ENCODE assay signal across 19 cellular contexts in genomic region chr2:240349133-240350005, GRCh38.
A peak's percentile ranks its signal among the peaks of the same experiment; 100 is the strongest.
DNase-seq lines count a peak whose midpoint lies in the region; ATAC-seq and TF ChIP-seq lines count a peak whose summit lies in the region.
"Had no signal": no experiment of that assay in that cellular context is flagged by ENCODE, and none has a peak within 500 bp of the region (broad histone marks: within the 10 kb centered on the region; RNA-seq: fewer than 3 reads in every experiment).

No MANE protein-coding gene starts in this region.

- H3K27ac ChIP-seq in RWPE2 (ENCODE audit: poor library complexity, severe bottlenecking) (no peak overlapping the region), prostate gland (no peak overlapping the region)
- H3K27ac ChIP-seq: SJSA1 had no signal

- H3K4me3 ChIP-seq in RWPE2 (ENCODE audit: severe bottlenecking) (no peak overlapping the region), prostate gland (no peak overlapping the region)
- H3K4me3 ChIP-seq: SJSA1 had no signal

- no peak for TF ChIP-seq POLR2A in prostate gland (IDR thresholded peaks at IDR 0.05)

- DNase-seq in left cardiac atrium (peak; percentile 9), Right ventricle myocardium inferior (ENCODE audit: missing footprints) (no peak), RWPE2 (ENCODE audit: low spot score) (peak; percentile 30), posterior vena cava (ENCODE audit: low spot score) (peak; percentile 72), prostate gland (ENCODE audit: low spot score) (no peak), H4 (ENCODE audit: low spot score) (no peak), UCSD-AML1 (lab: John Stamatoyannopoulos, UW; ENCODE audit: unreplicated experiment) (no peak)
- DNase-seq: 8988T; CD4-positive, CD25-positive, alpha-beta regulatory T cell; DMS79 treated with DMSO at 0.1 percent for 48 hours; H7; HFFc6; NCI-H1105; NCI-H146; NCI-H2227 treated with DMSO at 0.1 percent for 48 hours; NCI-H774; NK-92 treated with Interleukin-12 subunit alpha and Interleukin-12 subunit beta, amount 100 ng/mL, for 24 hours had no signal

- ATAC-seq in left cardiac atrium: no peak
- no peak for ATAC-seq in Right ventricle myocardium inferior
- ATAC-seq in RWPE2 (ENCODE audit: low read depth): no peak
- ATAC-seq: Panc1 had no signal

- H3K9me3 ChIP-seq in RWPE2 (ENCODE audit: severe bottlenecking) (no peaks in the 10 kb centered on the region), prostate gland (no peaks in the 10 kb centered on the region)

- H3K36me3 ChIP-seq in RWPE2 (ENCODE audit: low read depth) (no peaks in the 10 kb centered on the region), prostate gland (no peaks in the 10 kb centered on the region)
- H3K36me3 ChIP-seq: SJSA1 had no signal

- H3K27me3 ChIP-seq in RWPE2 (ENCODE audit: insufficient read depth, poor library complexity, severe bottlenecking) (no peaks in the 10 kb centered on the region), prostate gland (replicated peaks; ENCODE audit: insufficient read depth) (no peaks in the 10 kb centered on the region)
- H3K27me3 ChIP-seq: SJSA1 had no signal

- WGBS in prostate gland: 87% methylated on average over 29 of the region's 29 CpGs

- H3K4me1 ChIP-seq in RWPE2 (ENCODE audit: insufficient read depth, poor library complexity, severe bottlenecking) (no peaks in the 10 kb centered on the region), prostate gland (replicated peaks) (no peaks in the 10 kb centered on the region)
- H3K4me1 ChIP-seq: SJSA1 had no signal

- TF ChIP-seq CTCF in RWPE2 (IDR thresholded peaks at IDR 0.05; ENCODE audit: poor library complexity, severe bottlenecking): no peak
- TF ChIP-seq CTCF in prostate gland (IDR thresholded peaks at IDR 0.05): no peak

- intact Hi-C loops in left cardiac atrium (cut with DNase I): no loop called here
- intact Hi-C loops in Right ventricle myocardium inferior (cut with DNase I): loop anchor here (5.0 kb wide), 2 partner anchors 52 to 88 kb away; partner anchors contain the start of gene GPC1
- intact Hi-C loops in posterior vena cava (cut with DNase I): no loop called here
- intact Hi-C loops in prostate gland (cut with DNase I): no loop called here

Comparison
In these comparisons a context has a peak if more than half of its experiments do, and no peak if none do; other contexts are left out.
1. DNase-seq: peak in left cardiac atrium (single experiment), RWPE2 (single experiment) and posterior vena cava (single experiment); none in Right ventricle myocardium inferior (single experiment), prostate gland (single experiment), H4 (single experiment) and UCSD-AML1 (single experiment).